ENCODE assay signal across 17 cellular contexts in the genomic region with DNA sequence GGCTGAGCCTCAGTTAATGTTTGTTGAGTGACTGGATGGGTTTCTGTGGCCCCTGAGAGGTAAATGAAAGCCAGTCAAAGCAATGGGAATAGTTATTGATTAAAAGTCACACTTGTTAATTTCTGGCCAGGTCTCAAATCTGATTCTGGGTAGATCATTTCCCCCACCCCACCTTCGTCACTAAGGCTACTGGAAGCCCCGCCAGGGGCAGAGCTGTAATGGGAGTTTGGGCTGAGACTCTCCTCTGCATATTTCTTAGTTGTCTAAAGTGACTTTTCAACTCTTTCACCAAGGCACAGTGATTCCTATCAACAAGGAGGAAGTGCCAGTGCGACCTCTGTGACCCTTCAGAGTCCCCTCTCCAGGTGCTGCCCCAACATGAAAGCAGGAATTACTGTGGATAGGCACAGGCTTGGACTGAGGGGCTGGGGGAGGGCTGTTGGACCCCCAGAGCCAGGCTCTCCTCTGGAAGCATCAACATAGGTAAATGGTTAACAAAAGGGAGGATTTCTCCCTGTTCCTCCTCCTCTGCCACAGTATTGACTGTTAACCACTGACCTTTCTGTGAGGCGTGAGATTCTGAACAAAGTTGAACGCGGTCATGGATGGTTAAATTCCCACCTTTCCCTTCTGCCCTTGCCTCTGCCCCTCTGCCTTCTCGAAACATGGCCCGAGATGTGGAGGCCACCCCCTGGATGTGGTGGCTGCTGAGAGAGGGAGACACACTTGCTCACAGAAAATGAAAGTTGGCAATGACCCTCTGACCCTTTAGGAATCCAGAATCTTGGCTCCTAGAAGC.
"Had no signal": no experiment of that assay in that cellular context is flagged by ENCODE, and none has a peak within 500 bp of the region (broad histone marks: within the 10 kb centered on the region; RNA-seq: fewer than 3 reads in every experiment).

No MANE protein-coding gene starts in this region.

- H3K4me3 ChIP-seq: right lobe of liver, SJCRH30, thoracic aorta, uterus had no signal

- H3K9me3 ChIP-seq: right lobe of liver, SJCRH30, thoracic aorta, uterus had no signal

- H3K4me3 Mint-ChIP-seq: activated T-cell treated with anti-CD3 and anti-CD28 coated beads, Interleukin-2, amount 50 U/mL, for 72 hours; central memory CD8-positive, alpha-beta T cell; neural crest cell; stimulated activated naive CD8-positive, alpha-beta T cell treated with anti-CD3 and anti-CD28 coated beads, Interleukin-15, Interleukin-2, amounts not matched to agents 100 ng/mL and 50 ng/mL, for 24 hours had no signal

- ATAC-seq: activated CD4-positive, CD25-positive, alpha-beta regulatory T cell treated with anti-CD3 and anti-CD28 coated beads, Interleukin-2, amount 50 U/mL, for 24 hours; activated T-cell treated with anti-CD3 and anti-CD28 coated beads, Interleukin-2, amount 50 U/mL, for 72 hours; left lobe of liver; right lobe of liver had no signal

- H3K4me1 Mint-ChIP-seq: central memory CD8-positive, alpha-beta T cell had no signal

- H3K27me3 Mint-ChIP-seq: central memory CD8-positive, alpha-beta T cell; stimulated activated naive CD8-positive, alpha-beta T cell treated with anti-CD3 and anti-CD28 coated beads, Interleukin-15, Interleukin-2, amounts not matched to agents 100 ng/mL and 50 ng/mL, for 24 hours had no signal

- H3K9me3 Mint-ChIP-seq: activated T-cell treated with anti-CD3 and anti-CD28 coated beads, Interleukin-2, amount 50 U/mL, for 72 hours; central memory CD8-positive, alpha-beta T cell; neural crest cell; stimulated activated naive CD8-positive, alpha-beta T cell treated with anti-CD3 and anti-CD28 coated beads, Interleukin-15, Interleukin-2, amounts not matched to agents 100 ng/mL and 50 ng/mL, for 24 hours had no signal

- H3K36me3 ChIP-seq: right lobe of liver, SJCRH30, uterus had no signal

- DNase-seq: activated CD4-positive, alpha-beta T cell treated with anti-CD3 and anti-CD28 coated beads, Interleukin-2, amount 50 U/mL, for 48 hours; activated naive CD4-positive, alpha-beta T cell; activated T-cell treated with anti-CD3 and anti-CD28 coated beads, Interleukin-2, amount 50 U/mL, for 72 hours; effector memory CD4-positive, alpha-beta T cell; mesendoderm; SJCRH30; stimulated activated CD4-positive, alpha-beta T cell treated with anti-CD3 and anti-CD28 coated beads, Interleukin-2, amount 100 ng/mL, for 48 hours; stimulated activated CD8-positive, alpha-beta memory T cell treated with anti-CD3 and anti-CD28 coated beads, Interleukin-4, amount 100 ng/mL, for 48 hours; SW 1271; uterus had no signal

- H3K27me3 ChIP-seq: right lobe of liver, SJCRH30, uterus had no signal

- H3K4me1 ChIP-seq: right lobe of liver, SJCRH30, uterus had no signal

- H3K27ac Mint-ChIP-seq: activated T-cell treated with anti-CD3 and anti-CD28 coated beads, Interleukin-2, amount 50 U/mL, for 72 hours; stimulated activated naive CD8-positive, alpha-beta T cell treated with anti-CD3 and anti-CD28 coated beads, Interleukin-15, Interleukin-2, amounts not matched to agents 100 ng/mL and 50 ng/mL, for 24 hours had no signal

- H3K27ac ChIP-seq: right lobe of liver, SJCRH30 had no signal
